Comparison of ENCODE assay signal across 10 cellular contexts in genomic region chr6:108608453-108609275, GRCh38. TPM values are rescaled to one million over a fixed set of nuclear protein-coding genes. Genes with fewer than 3 reads are reported as not detected.
A peak's percentile ranks its signal among the peaks of the same experiment; 100 is the strongest.
DNase-seq lines count a peak whose midpoint lies in the region; ATAC-seq, FAIRE-seq and TF ChIP-seq lines count a peak whose summit lies in the region.
"Had no signal": no experiment of that assay in that cellular context is flagged by ENCODE, and none has a peak within 500 bp of the region (broad histone marks: within the 10 kb centered on the region; RNA-seq: fewer than 3 reads in every experiment).

No MANE protein-coding gene starts in this region.

- no peak overlapping the region for H2AFZ ChIP-seq in GM23338

- FAIRE-seq in H54 (lab: Jason Lieb, UNC): no peak

- no peak overlapping the region for H3K4me2 ChIP-seq in GM23338

- no peak overlapping the region for H3K4me3 Mint-ChIP-seq in GM23338
- no peak overlapping the region for H3K4me3 Mint-ChIP-seq in WTC11
- H3K4me3 Mint-ChIP-seq: activated T-helper 1 cell treated with anti-CD3 and anti-CD28 coated beads, Interleukin-12 subunit alpha, Interleukin-12 subunit beta, Interleukin-2, Interleukin-4 antibody, amounts not matched to agents 30 ng/mL and 10 ng/mL and 1 ng/mL, durations not matched to agents 14 hours and 24 hours and 36 hours had no signal

- POLR2A ChIA-PET in WTC11 (lab: Charles Lee): no interaction called here

- H3K4me3 ChIP-seq in GM23338: no peak overlapping the region
- no peak overlapping the region for H3K4me3 ChIP-seq in cardiac muscle cell
- H3K4me3 ChIP-seq in retinal pigment epithelial cell (ENCODE audit: low read length): no peak overlapping the region

- H3K36me3 ChIP-seq in GM23338 (ENCODE audit: insufficient read depth): no peaks in the 10 kb centered on the region
- H3K36me3 ChIP-seq in cardiac muscle cell: no peaks in the 10 kb centered on the region

- H3K27me3 ChIP-seq in GM23338 (ENCODE audit: insufficient read depth): no peaks in the 10 kb centered on the region
- no peaks in the 10 kb centered on the region for H3K27me3 ChIP-seq in cardiac muscle cell

- no peaks in the 10 kb centered on the region for H3K9me2 ChIP-seq in GM23338 (ENCODE audit: insufficient read depth)

- H3K27ac Mint-ChIP-seq in GM23338: peak overlapping the region; percentile 21
- peak overlapping the region; percentile 6 for H3K27ac Mint-ChIP-seq in WTC11
- H3K27ac Mint-ChIP-seq: activated T-helper 1 cell treated with anti-CD3 and anti-CD28 coated beads, Interleukin-12 subunit alpha, Interleukin-12 subunit beta, Interleukin-2, Interleukin-4 antibody, amounts not matched to agents 30 ng/mL and 10 ng/mL and 1 ng/mL, durations not matched to agents 14 hours and 24 hours and 36 hours had no signal

- peaks cover 11% of the 10 kb centered on the region for H3K36me3 Mint-ChIP-seq in GM23338 (ENCODE audit: low read depth)
- peaks cover 10% of the 10 kb centered on the region for H3K36me3 Mint-ChIP-seq in WTC11

- H3K27ac ChIP-seq in GM23338 (ENCODE audit: low read depth): no peak overlapping the region
- peak overlapping the region; percentile 21 for H3K27ac ChIP-seq in cardiac muscle cell

- peaks cover 20% of the 10 kb centered on the region for H3K4me1 ChIP-seq in GM23338 (ENCODE audit: insufficient read depth)
- H3K4me1 ChIP-seq in cardiac muscle cell (ENCODE audit: low read depth): peaks cover 23% of the 10 kb centered on the region

- H3F3A ChIP-seq in GM23338 (replicated peaks; ENCODE audit: low read depth): no peaks in the 10 kb centered on the region

- CTCF ChIA-PET in WTC11 (lab: Charles Lee): no interaction called here

- no peaks in the 10 kb centered on the region for H4K20me1 ChIP-seq in GM23338 (replicated peaks; ENCODE audit: insufficient read depth)

- TF ChIP-seq CTCF in GM23338 (conservative IDR thresholded peaks at IDR 0.05; ENCODE audit: low read depth in 2 of 2) (no peak), WTC11 (IDR thresholded peaks at IDR 0.05) (no peak), cardiac muscle cell (IDR thresholded peaks at IDR 0.05; ENCODE audit: low read depth, low read length) (no peak), retinal pigment epithelial cell (conservative IDR thresholded peaks at IDR 0.05; ENCODE audit: low read depth, low read length) (no peak)

- peaks cover 10% of the 10 kb centered on the region; the same call in 2 of the 3 replicates for H3K9me3 Mint-ChIP-seq in GM23338
- H3K9me3 Mint-ChIP-seq in WTC11: peaks cover 15% of the 10 kb centered on the region

- H3K79me2 ChIP-seq in GM23338 (replicated peaks; ENCODE audit: insufficient read depth): peaks cover 79% of the 10 kb centered on the region

- TF ChIP-seq POLR2A in H54 (IDR thresholded peaks at IDR 0.05; ENCODE audit: low read depth, low read length): no peak

- no peak for DNase-seq in GM23338 (ENCODE audit: low spot score)
- DNase-seq in WTC11 (ENCODE audit: low spot score): no peak
- no peak for DNase-seq in cardiac muscle cell (ENCODE audit: low read depth in 1 of 2, low spot score in 1 of 2)
- DNase-seq in retinal pigment epithelial cell (ENCODE audit: low read depth): peak; percentile 80
- DNase-seq in NCI-H2029 (lab: John Stamatoyannopoulos, UW): no peak
- no peak for DNase-seq in GM19240 (ENCODE audit: insufficient read length, low spot score)
- no peak for DNase-seq in H54 (ENCODE audit: insufficient read length, low spot score)
- no peak for DNase-seq in NCI-H1694 (lab: John Stamatoyannopoulos, UW)
- DNase-seq: NK-92 treated with Interleukin-12 subunit alpha and Interleukin-12 subunit beta, amount 100 ng/mL, for 24 hours had no signal

- H3K27me3 Mint-ChIP-seq in GM23338 (ENCODE audit: insufficient read depth, low read depth, poor library complexity): peaks cover 4% of the 10 kb centered on the region
- H3K27me3 Mint-ChIP-seq in WTC11 (ENCODE audit: low read depth): no peaks in the 10 kb centered on the region

- no peaks in the 10 kb centered on the region for H3K9me3 ChIP-seq in cardiac muscle cell (ENCODE audit: low read depth)

- 0 out of 3 replicates have a peak, but pooled peaks have one; percentile 23 for ATAC-seq in GM23338
- ATAC-seq in WTC11: no peak; the same call in 1 of the 2 replicates

- H3K4me1 Mint-ChIP-seq in GM23338: peaks cover 47% of the 10 kb centered on the region
- H3K4me1 Mint-ChIP-seq in WTC11: peaks cover 44% of the 10 kb centered on the region

TF ChIP-seq in GM23338, 12 proteins besides CTCF, POLR2A, EP300 and RAD21 (continues in another document):
- no peak for TF ChIP-seq EZH2phosphoT487 (IDR thresholded peaks at IDR 0.05; ENCODE audit: unreplicated experiment)
- TF ChIP-seq JUNB (IDR thresholded peaks at IDR 0.05; ENCODE audit: unreplicated experiment): no peak
- no peak for TF ChIP-seq ZNF331 (CRISPR knock-in tag; IDR thresholded peaks at IDR 0.05; ENCODE audit: low read depth)
- TF ChIP-seq, protein P1, sequence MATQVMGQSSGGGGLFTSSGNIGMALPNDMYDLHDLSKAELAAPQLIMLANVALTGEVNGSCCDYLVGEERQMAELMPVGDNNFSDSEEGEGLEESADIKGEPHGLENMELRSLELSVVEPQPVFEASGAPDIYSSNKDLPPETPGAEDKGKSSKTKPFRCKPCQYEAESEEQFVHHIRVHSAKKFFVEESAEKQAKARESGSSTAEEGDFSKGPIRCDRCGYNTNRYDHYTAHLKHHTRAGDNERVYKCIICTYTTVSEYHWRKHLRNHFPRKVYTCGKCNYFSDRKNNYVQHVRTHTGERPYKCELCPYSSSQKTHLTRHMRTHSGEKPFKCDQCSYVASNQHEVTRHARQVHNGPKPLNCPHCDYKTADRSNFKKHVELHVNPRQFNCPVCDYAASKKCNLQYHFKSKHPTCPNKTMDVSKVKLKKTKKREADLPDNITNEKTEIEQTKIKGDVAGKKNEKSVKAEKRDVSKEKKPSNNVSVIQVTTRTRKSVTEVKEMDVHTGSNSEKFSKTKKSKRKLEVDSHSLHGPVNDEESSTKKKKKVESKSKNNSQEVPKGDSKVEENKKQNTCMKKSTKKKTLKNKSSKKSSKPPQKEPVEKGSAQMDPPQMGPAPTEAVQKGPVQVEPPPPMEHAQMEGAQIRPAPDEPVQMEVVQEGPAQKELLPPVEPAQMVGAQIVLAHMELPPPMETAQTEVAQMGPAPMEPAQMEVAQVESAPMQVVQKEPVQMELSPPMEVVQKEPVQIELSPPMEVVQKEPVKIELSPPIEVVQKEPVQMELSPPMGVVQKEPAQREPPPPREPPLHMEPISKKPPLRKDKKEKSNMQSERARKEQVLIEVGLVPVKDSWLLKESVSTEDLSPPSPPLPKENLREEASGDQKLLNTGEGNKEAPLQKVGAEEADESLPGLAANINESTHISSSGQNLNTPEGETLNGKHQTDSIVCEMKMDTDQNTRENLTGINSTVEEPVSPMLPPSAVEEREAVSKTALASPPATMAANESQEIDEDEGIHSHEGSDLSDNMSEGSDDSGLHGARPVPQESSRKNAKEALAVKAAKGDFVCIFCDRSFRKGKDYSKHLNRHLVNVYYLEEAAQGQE (IDR thresholded peaks at IDR 0.05; ENCODE audit: unreplicated experiment): no peak

TF ChIP-seq in WTC11, 78 proteins besides CTCF, POLR2A, EP300 and RAD21:
- TF ChIP-seq FOXJ3 (CRISPR knock-in tag; IDR thresholded peaks at IDR 0.05; ENCODE audit: borderline replicate concordance) (no peak), CREB1 (CRISPR knock-in tag; IDR thresholded peaks at IDR 0.05) (no peak), NR2C2 (CRISPR knock-in tag; IDR thresholded peaks at IDR 0.05) (no peak), GTF2I (CRISPR knock-in tag; conservative IDR thresholded peaks at IDR 0.05) (no peak), SP1 (CRISPR knock-in tag; conservative IDR thresholded peaks at IDR 0.05) (no peak), ZBTB43 (CRISPR knock-in tag; IDR thresholded peaks at IDR 0.05) (no peak)
- TF ChIP-seq, protein P2, sequence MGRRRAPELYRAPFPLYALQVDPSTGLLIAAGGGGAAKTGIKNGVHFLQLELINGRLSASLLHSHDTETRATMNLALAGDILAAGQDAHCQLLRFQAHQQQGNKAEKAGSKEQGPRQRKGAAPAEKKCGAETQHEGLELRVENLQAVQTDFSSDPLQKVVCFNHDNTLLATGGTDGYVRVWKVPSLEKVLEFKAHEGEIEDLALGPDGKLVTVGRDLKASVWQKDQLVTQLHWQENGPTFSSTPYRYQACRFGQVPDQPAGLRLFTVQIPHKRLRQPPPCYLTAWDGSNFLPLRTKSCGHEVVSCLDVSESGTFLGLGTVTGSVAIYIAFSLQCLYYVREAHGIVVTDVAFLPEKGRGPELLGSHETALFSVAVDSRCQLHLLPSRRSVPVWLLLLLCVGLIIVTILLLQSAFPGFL (CRISPR knock-in tag; IDR thresholded peaks at IDR 0.05; ENCODE audit: borderline replicate concordance): no peak

RNA-seq across cellular contexts. Expression of gene FOXO3, which starts 47.9 kb away (rescaled TPM):
- 20.2 and 20.4 TPM in 2 replicates for total RNA-seq in GM23338 (2014; rRNA removed; shearing (Covaris generic))
- polyA plus RNA-seq in GM23338 (2016; fragmentation: Nextera tagmentation; extraction: Ambion mirVana): 9.1 and 9.8 TPM in 2 replicates
- 15.6 to 18.1 TPM (median 17.8 TPM) in 3 replicates for total RNA-seq in WTC11 (2021)
- 17.1 and 20.8 TPM in 2 replicates for total RNA-seq in cardiac muscle cell
- 20.2 and 26.5 TPM in 2 replicates for polyA plus RNA-seq in cardiac muscle cell
